10 cellular contexts compared by ENCODE assay signal in genomic region chr9:2229109-2229733, GRCh38.
DNase-seq lines count a peak whose midpoint lies in the region; ATAC-seq lines count a peak whose summit lies in the region.
"Had no signal": no experiment of that assay in that cellular context is flagged by ENCODE, and none has a peak within 500 bp of the region (broad histone marks: within the 10 kb centered on the region; RNA-seq: fewer than 3 reads in every experiment).

No MANE protein-coding gene starts in this region.

- ATAC-seq in GM19351 (IDR thresholded peaks at IDR 0.05; ENCODE audit: unreplicated experiment) (peak; percentile 83), HG03060 (IDR thresholded peaks at IDR 0.05; ENCODE audit: low read depth, unreplicated experiment) (peak; percentile 55), GM18873 (IDR thresholded peaks at IDR 0.05; ENCODE audit: low FRiP score, unreplicated experiment) (no peak), left lobe of liver (no peak)
- ATAC-seq: T-cell had no signal

- no peaks in the 10 kb centered on the region for H3K36me3 ChIP-seq in trophoblast cell (ENCODE audit: control insufficient read depth in 1 of 2, insufficient read depth in 2 of 2, low read length in 2 of 2)

- H4K8ac ChIP-seq in trophoblast cell (ENCODE audit: low read depth, low read length), result no peak overlapping the region

- H3K4ac ChIP-seq in trophoblast cell (ENCODE audit: low read depth, low read length), result peak overlapping the region; percentile 3

- H3K9me3 ChIP-seq in trophoblast cell (ENCODE audit: insufficient read depth, low read depth, low read length), result no peaks in the 10 kb centered on the region

- H3K4me3 ChIP-seq in trophoblast cell (ENCODE audit: low read depth, low read length), result no peak overlapping the region

- H3K27ac ChIP-seq in trophoblast cell (ENCODE audit: low read depth, low read length), result peak overlapping the region; percentile 57

- H3K4me2 ChIP-seq in trophoblast cell (ENCODE audit: low read length), result no peak overlapping the region

- peaks cover 9% of the 10 kb centered on the region for H3K79me1 ChIP-seq in trophoblast cell (ENCODE audit: low read length)

- H3K14ac ChIP-seq in trophoblast cell (ENCODE audit: low read length), result no peak overlapping the region

- DNase-seq in SIG-M5 (lab: John Stamatoyannopoulos, UW) (peak; percentile 0), trophoblast cell (peak; percentile 11 to 82), Ammon's horn (ENCODE audit: low spot score) (no peak), left lobe of liver (ENCODE audit: low spot score) (no peak)
- DNase-seq in stimulated activated CD4-positive, alpha-beta T cell treated with anti-CD3 and anti-CD28 coated beads, Interleukin-12 subunit alpha, Interleukin-12 subunit beta, amount 100 ng/mL, for 4 hours, result no peak
- DNase-seq: activated naive CD4-positive, alpha-beta T cell; T-cell had no signal

- H3K18ac ChIP-seq in trophoblast cell (ENCODE audit: low read length), result no peak overlapping the region

- no peak overlapping the region for H3K9ac ChIP-seq in trophoblast cell (ENCODE audit: low read length)

- no CpG with 5 or more reads among the region's 3 CpGs for WGBS in trophoblast cell (ENCODE audit: extremely low coverage, insufficient coverage, insufficient read length)

- H2AK5ac ChIP-seq in trophoblast cell (ENCODE audit: low read length), result no peak overlapping the region

- peak overlapping the region; percentile 73 for H2BK12ac ChIP-seq in trophoblast cell (ENCODE audit: low read length)

- H3K23ac ChIP-seq in trophoblast cell (ENCODE audit: low read length), result no peak overlapping the region

- H3K27me3 ChIP-seq in trophoblast cell (ENCODE audit: insufficient read depth, low read length), result no peaks in the 10 kb centered on the region

- peak overlapping the region; percentile 78 for H2BK5ac ChIP-seq in trophoblast cell (ENCODE audit: low read depth, low read length, poor library complexity)

- H2BK120ac ChIP-seq in trophoblast cell (ENCODE audit: insufficient read depth, low read length, poor library complexity), result peak overlapping the region; percentile 19

- no peaks in the 10 kb centered on the region for H3K79me2 ChIP-seq in trophoblast cell (ENCODE audit: control insufficient read depth, insufficient read depth, low read length, poor library complexity)

- peak overlapping the region; percentile 55 for H4K91ac ChIP-seq in trophoblast cell (ENCODE audit: low read depth, low read length)

- H2AFZ ChIP-seq in trophoblast cell (ENCODE audit: insufficient read depth, low read length, poor library complexity), result no peak overlapping the region

- H3K4me1 ChIP-seq in trophoblast cell (ENCODE audit: control insufficient read depth in 1 of 2, insufficient read depth in 2 of 2, low read length in 2 of 2), result peaks cover 8 to 14% of the 10 kb centered on the region in 2 experiments

- no peak overlapping the region for H4K12ac ChIP-seq in trophoblast cell (ENCODE audit: low read depth, low read length)

Comparison
In these comparisons a context has a peak if more than half of its experiments do, and no peak if none do; other contexts are left out.
1. ATAC-seq: peak in GM19351 (single experiment) and HG03060 (single experiment); none in GM18873 (single experiment) and left lobe of liver (single experiment).
2. DNase-seq: peak in SIG-M5 (single experiment) and trophoblast cell (2 of 2); none in Ammon's horn (single experiment), left lobe of liver (single experiment) and stimulated activated CD4-positive, alpha-beta T cell treated with anti-CD3 and anti-CD28 coated beads, Interleukin-12 subunit alpha, Interleukin-12 subunit beta, amount 100 ng/mL, for 4 hours (single experiment).